ENCODE assay signal across 10 cellular contexts in genomic region chr16:21302898-21303528, GRCh38. TPM values are rescaled to one million over a fixed set of nuclear protein-coding genes. Genes with fewer than 3 reads are reported as not detected.
DNase-seq lines count a peak whose midpoint lies in the region; ATAC-seq, FAIRE-seq and TF ChIP-seq lines count a peak whose summit lies in the region.
"Had no signal": no experiment of that assay in that cellular context is flagged by ENCODE, and none has a peak within 500 bp of the region (broad histone marks: within the 10 kb centered on the region; RNA-seq: fewer than 3 reads in every experiment).

No MANE protein-coding gene starts in this region.

- no TSS peak for BruUV-seq in Calu3 (replicated peaks; lab: Mats Ljungman, UMichigan)

- peaks cover 21% of the 10 kb centered on the region for H3K36me3 Mint-ChIP-seq in Calu3 (ENCODE audit: insufficient read depth, unreplicated experiment)

- no peaks in the 10 kb centered on the region for H3K27me3 ChIP-seq in bronchial epithelial cell (ENCODE audit: control insufficient read depth, insufficient read depth, low read length)

- peaks cover 13% of the 10 kb centered on the region for H3K4me1 Mint-ChIP-seq in Calu3 (ENCODE audit: low read depth, unreplicated experiment)

- ATAC-seq in omental fat pad (ENCODE audit: low FRiP score): peak; percentile 45
- no peak for ATAC-seq in GM18517 (IDR thresholded peaks at IDR 0.05; ENCODE audit: unreplicated experiment)

- no peak overlapping the region for H3K27ac Mint-ChIP-seq in Calu3 (ENCODE audit: unreplicated experiment)
- H3K27ac Mint-ChIP-seq: progenitor cell of endocrine pancreas; T-helper 1 cell treated with Interleukin-12 subunit alpha and Interleukin-12 subunit beta and Interleukin-4 antibody, amounts not matched to agents 30 μg/mL and 1 μg/mL, for 36 hours had no signal

- H3K27me3 Mint-ChIP-seq in Calu3 (ENCODE audit: unreplicated experiment): no peaks in the 10 kb centered on the region

- TF ChIP-seq CTCF in Calu3 (IDR thresholded peaks at IDR 0.05; ENCODE audit: unreplicated experiment) (no peak), bronchial epithelial cell (IDR thresholded peaks at IDR 0.05; ENCODE audit: insufficient read depth, low read length, severe bottlenecking) (no peak), omental fat pad (IDR thresholded peaks at IDR 0.05) (no peak)

- intact Hi-C loops in Calu3 (cut with micrococcal nuclease; ENCODE audit: unreplicated experiment): loop anchor here (10.0 kb wide), 2 partner anchors 498 to 1022 kb away; partner anchors contain the start of genes ERI2 and REXO5

- peak overlapping the region; percentile 95 for H3K4me3 Mint-ChIP-seq in Calu3 (ENCODE audit: low read depth, unreplicated experiment)

- CTCF ChIA-PET in Calu3 (lab: Charles Lee): interaction anchor here (0.6 to 3.1 kb wide), 3 partner anchors 114 to 197 kb away, joined by 3 to 148 read pairs (median 83); partner anchors contain the start of gene LDAF1

- no peaks in the 10 kb centered on the region for H3K9me3 Mint-ChIP-seq in Calu3 (ENCODE audit: low read depth, unreplicated experiment)
- H3K9me3 Mint-ChIP-seq: T-helper 1 cell treated with Interleukin-12 subunit alpha and Interleukin-12 subunit beta and Interleukin-4 antibody, amounts not matched to agents 30 μg/mL and 1 μg/mL, for 36 hours had no signal

- peak overlapping the region; percentile 88 for H3K4me3 ChIP-seq in bronchial epithelial cell (ENCODE audit: low read depth, low read length)

- FAIRE-seq in bronchial epithelial cell (lab: Jason Lieb, UNC): no peak

- no peak for DNase-seq in Calu3
- peak; percentile 93 for DNase-seq in LHCN-M2 (ENCODE audit: low read depth)
- peak; percentile 99 for DNase-seq in bronchial epithelial cell (ENCODE audit: low read depth)
- no peak for DNase-seq in omental fat pad (ENCODE audit: low spot score)
- DNase-seq in dermis blood vessel endothelial cell: no peak
- no peak for DNase-seq in stimulated activated naive CD4-positive, alpha-beta T cell (lab: John Stamatoyannopoulos, UW)
- DNase-seq in NCI-H2029 (lab: John Stamatoyannopoulos, UW): no peak

- no peaks in the 10 kb centered on the region for H3K36me3 ChIP-seq in bronchial epithelial cell (ENCODE audit: control insufficient read depth, insufficient read depth, low read length)

RNA-seq across cellular contexts. Expression of gene CRYM, which starts 24.9 kb away (rescaled TPM):
- total RNA-seq in Calu3 (2022) (4.1 and 7.2 TPM in 2 replicates), LHCN-M2 (2014; rRNA removed) (0.86 TPM in 1 of 2 replicates, not detected in the other), bronchial epithelial cell (0.79 and 1.2 TPM in 2 replicates), omental fat pad (1 to 10 TPM in 2 of 4 donors, not detected in 2; 1.2 to 1.4 TPM), dermis blood vessel endothelial cell (not detected in 2 replicates)
- 0.39 TPM for polyA plus RNA-seq in LHCN-M2 (2012)

Comparison
In these comparisons a context has a peak if more than half of its experiments do, and no peak if none do; other contexts are left out.
1. DNase-seq: peak in LHCN-M2 (single experiment) and bronchial epithelial cell (single experiment); none in Calu3 (single experiment), omental fat pad (single experiment), dermis blood vessel endothelial cell (single experiment), stimulated activated naive CD4-positive, alpha-beta T cell (0 of 6) and NCI-H2029 (single experiment).